Comparison of ENCODE assay signal across 18 cellular contexts in genomic region chr2:241096979-241097378, GRCh38. TPM values are rescaled to one million over a fixed set of nuclear protein-coding genes. Genes with fewer than 3 reads are reported as not detected.
DNase-seq lines count a peak whose midpoint lies in the region; ATAC-seq and TF ChIP-seq lines count a peak whose summit lies in the region.
"Had no signal": no experiment of that assay in that cellular context is flagged by ENCODE, and none has a peak within 500 bp of the region (broad histone marks: within the 10 kb centered on the region; RNA-seq: fewer than 3 reads in every experiment).

No MANE protein-coding gene starts in this region.

- peaks cover 68% of the 10 kb centered on the region for H3K36me3 ChIP-seq in CD4-positive, CD25-positive, alpha-beta regulatory T cell (ENCODE audit: control insufficient read depth, insufficient read depth, low read length)

- peak overlapping the region in 2 of 3 donors; percentile 20 to 85 for H3K27ac Mint-ChIP-seq in CD4-positive, CD25-positive, alpha-beta regulatory T cell
- H3K27ac Mint-ChIP-seq in activated CD4-positive, alpha-beta memory T cell treated with anti-CD3 and anti-CD28 coated beads for 36 hours = peak overlapping the region; percentile 89
- H3K27ac Mint-ChIP-seq in MCF 10A (ENCODE audit: low read depth, unreplicated experiment) = no peak overlapping the region

- H3K4me1 ChIP-seq in CD4-positive, CD25-positive, alpha-beta regulatory T cell (ENCODE audit: control insufficient read depth, insufficient read depth, low read length, poor library complexity, severe bottlenecking) = peaks cover 70% of the 10 kb centered on the region

- peaks cover 44 to 79% (median 52%) of the 10 kb centered on the region in 4 donors for H3K4me1 Mint-ChIP-seq in CD4-positive, CD25-positive, alpha-beta regulatory T cell
- peaks cover 72% of the 10 kb centered on the region for H3K4me1 Mint-ChIP-seq in activated CD4-positive, alpha-beta memory T cell treated with anti-CD3 and anti-CD28 coated beads for 36 hours (ENCODE audit: low read depth)
- peaks cover 12% of the 10 kb centered on the region for H3K4me1 Mint-ChIP-seq in MCF 10A (ENCODE audit: insufficient read depth, unreplicated experiment)

- no peak for ATAC-seq in CD4-positive, CD25-positive, alpha-beta regulatory T cell (ENCODE audit: low read depth in 2 of 2)
- peak; percentile 47 for ATAC-seq in HG02610 (IDR thresholded peaks at IDR 0.05; ENCODE audit: unreplicated experiment)
- ATAC-seq: left colon had no signal

- H3K36me3 Mint-ChIP-seq in CD4-positive, CD25-positive, alpha-beta regulatory T cell = peaks cover 49% of the 10 kb centered on the region
- peaks cover 57% of the 10 kb centered on the region for H3K36me3 Mint-ChIP-seq in activated CD4-positive, alpha-beta memory T cell treated with anti-CD3 and anti-CD28 coated beads for 36 hours
- H3K36me3 Mint-ChIP-seq in MCF 10A (ENCODE audit: insufficient read depth, unreplicated experiment) = peaks cover 56% of the 10 kb centered on the region

- H3K27ac ChIP-seq in CD4-positive, CD25-positive, alpha-beta regulatory T cell (ENCODE audit: insufficient read depth, low read length, poor library complexity, severe bottlenecking) = peak overlapping the region; percentile 73
- H3K27ac ChIP-seq: BLaER1, GM23248, right atrium auricular region had no signal

- peak overlapping the region in 3 of 4 donors; percentile 32 to 97 (median 77) for H3K4me3 Mint-ChIP-seq in CD4-positive, CD25-positive, alpha-beta regulatory T cell
- peak overlapping the region; percentile 17 for H3K4me3 Mint-ChIP-seq in activated CD4-positive, alpha-beta memory T cell treated with anti-CD3 and anti-CD28 coated beads for 36 hours
- no peak overlapping the region for H3K4me3 Mint-ChIP-seq in MCF 10A (ENCODE audit: unreplicated experiment)

- no peaks in the 10 kb centered on the region for H3K9me3 ChIP-seq in CD4-positive, CD25-positive, alpha-beta regulatory T cell (ENCODE audit: control insufficient read depth in 2 of 2, low read length in 2 of 2)
- H3K9me3 ChIP-seq: BLaER1, right atrium auricular region had no signal

- no peaks in the 10 kb centered on the region for H3K27me3 ChIP-seq in CD4-positive, CD25-positive, alpha-beta regulatory T cell (ENCODE audit: control insufficient read depth, insufficient read depth, low read length)
- H3K27me3 ChIP-seq: BLaER1, right atrium auricular region had no signal

- no peak for DNase-seq in CD4-positive, CD25-positive, alpha-beta regulatory T cell
- peak; percentile 42 for DNase-seq in GM13977 (ENCODE audit: low spot score)
- peak; percentile 50 for DNase-seq in activated CD4-positive, alpha-beta memory T cell treated with anti-CD3 and anti-CD28 coated beads for 36 hours
- no peak for DNase-seq in MCF 10A (ENCODE audit: unreplicated experiment)
- no peak for DNase-seq in midbrain (lab: John Stamatoyannopoulos, UW)
- DNase-seq in Ammon's horn (ENCODE audit: low spot score) = no peak
- DNase-seq in inferior parietal cortex (ENCODE audit: extremely low spot score) = no peak
- DNase-seq: erythroblast; GM23248; head of caudate nucleus; left colon; naive B cell; NCI-H2227 treated with DMSO at 0.1 percent for 48 hours; stimulated activated CD4-positive, alpha-beta T cell treated with anti-CD3 and anti-CD28 coated beads, Interleukin-4, amount 100 ng/mL, for 4 hours; stimulated activated naive CD4-positive, alpha-beta T cell treated with Interleukin-2 at 50 U/mL for 16 hours had no signal

- in situ Hi-C loops in GM13977 (cut with MboI; ENCODE audit: low pct_unique_long_range_greater_than_20kb, low sequenced_read_pairs, unreplicated experiment) = no loop called here

- peak overlapping the region; percentile 55 for H3K4me3 ChIP-seq in CD4-positive, CD25-positive, alpha-beta regulatory T cell (ENCODE audit: low read depth, low read length)
- H3K4me3 ChIP-seq: BLaER1, GM23248, right atrium auricular region had no signal

- CTCF ChIA-PET in activated CD4-positive, alpha-beta memory T cell treated with anti-CD3 and anti-CD28 coated beads for 36 hours (lab: Charles Lee) = no interaction called here
- CTCF ChIA-PET in MCF 10A (lab: Yijun Ruan, JAX) = interaction anchor here (0.6 kb wide), 1 partner anchor 19 kb away, joined by 3 read pairs; no protein-coding TSS in a partner anchor

- H3K27me3 Mint-ChIP-seq in CD4-positive, CD25-positive, alpha-beta regulatory T cell = peaks cover 4% of the 10 kb centered on the region
- no peaks in the 10 kb centered on the region for H3K27me3 Mint-ChIP-seq in activated CD4-positive, alpha-beta memory T cell treated with anti-CD3 and anti-CD28 coated beads for 36 hours
- H3K27me3 Mint-ChIP-seq in MCF 10A (ENCODE audit: insufficient read depth, unreplicated experiment) = no peaks in the 10 kb centered on the region
- H3K27me3 Mint-ChIP-seq: naive B cell had no signal

- BruUV-seq in MCF 10A (replicated peaks; lab: Mats Ljungman, UMichigan) = no TSS peak

- peaks cover 0 to 2% (median 0%) of the 10 kb centered on the region in 7 donors for H3K9me3 Mint-ChIP-seq in CD4-positive, CD25-positive, alpha-beta regulatory T cell
- no peaks in the 10 kb centered on the region for H3K9me3 Mint-ChIP-seq in activated CD4-positive, alpha-beta memory T cell treated with anti-CD3 and anti-CD28 coated beads for 36 hours
- no peaks in the 10 kb centered on the region for H3K9me3 Mint-ChIP-seq in MCF 10A (ENCODE audit: unreplicated experiment)
- H3K9me3 Mint-ChIP-seq: naive B cell had no signal

- TF ChIP-seq CTCF in GM13977 (IDR thresholded peaks at IDR 0.05; ENCODE audit: extremely low read depth, insufficient read depth, missing control alignments) (no peak), MCF 10A (IDR thresholded peaks at IDR 0.05; ENCODE audit: unreplicated experiment) (no peak)

- POLR2A ChIA-PET in activated CD4-positive, alpha-beta memory T cell treated with anti-CD3 and anti-CD28 coated beads for 36 hours (lab: Charles Lee) = no interaction called here
- POLR2A ChIA-PET in MCF 10A (lab: Yijun Ruan, JAX) = interaction anchor here (1.3 to 1.4 kb wide), 2 partner anchors 12 to 38 kb away, joined by 3 to 5 read pairs; no protein-coding TSS in a partner anchor

- intact Hi-C loops in activated CD4-positive, alpha-beta memory T cell treated with anti-CD3 and anti-CD28 coated beads for 36 hours (cut with micrococcal nuclease) = loop anchor here (10.0 kb wide), 1 partner anchor 218 kb away; the partner anchor contains the start of genes HDLBP and SEPTIN2
- intact Hi-C loops in MCF 10A (cut with micrococcal nuclease) = no loop called here

RNA-seq across cellular contexts. Expression of gene MTERF4, which starts 5.1 kb away (rescaled TPM):
- total RNA-seq in CD4-positive, CD25-positive, alpha-beta regulatory T cell = 105 TPM
- polyA plus RNA-seq in CD4-positive, CD25-positive, alpha-beta regulatory T cell = 10 to 100 TPM; 50.0 to 75.7 (median 62.2) TPM
- 10 to 100 TPM; 43.9 to 46.0 TPM for total RNA-seq in activated CD4-positive, alpha-beta memory T cell treated with anti-CD3 and anti-CD28 coated beads for 36 hours
- total RNA-seq in MCF 10A (2022) = 29.9 and 34.3 TPM in 2 replicates

RNA-seq across cellular contexts. Expression of gene PASK, which starts 52.3 kb away (rescaled TPM):
- 160 TPM for total RNA-seq in CD4-positive, CD25-positive, alpha-beta regulatory T cell
- polyA plus RNA-seq in CD4-positive, CD25-positive, alpha-beta regulatory T cell = 10 to 100 TPM; 15.9 to 38.3 (median 21.7) TPM
- 100 to 1,000 TPM in 1 of 2 experiments, 10 to 100 TPM in 1; 86.1 to 100 TPM for total RNA-seq in activated CD4-positive, alpha-beta memory T cell treated with anti-CD3 and anti-CD28 coated beads for 36 hours
- 9.0 and 19.4 TPM in 2 replicates for total RNA-seq in MCF 10A (2022)

RNA-seq across cellular contexts. Expression of gene PPP1R7, which starts 53.3 kb away (rescaled TPM):
- 68.0 TPM for total RNA-seq in CD4-positive, CD25-positive, alpha-beta regulatory T cell
- 100 to 1,000 TPM in 3 of 4 donors, 10 to 100 TPM in 1; 90.5 to 150 (median 108) TPM for polyA plus RNA-seq in CD4-positive, CD25-positive, alpha-beta regulatory T cell
- total RNA-seq in activated CD4-positive, alpha-beta memory T cell treated with anti-CD3 and anti-CD28 coated beads for 36 hours = 100 to 1,000 TPM; 123 to 132 TPM
- total RNA-seq in MCF 10A (2022) = 38.9 and 43.9 TPM in 2 replicates

Comparison
In these comparisons a context has a peak if more than half of its experiments do, and no peak if none do; other contexts are left out.
1. DNase-seq: peak in GM13977 (single experiment) and activated CD4-positive, alpha-beta memory T cell treated with anti-CD3 and anti-CD28 coated beads for 36 hours (single experiment); none in CD4-positive, CD25-positive, alpha-beta regulatory T cell (0 of 3), MCF 10A (single experiment), midbrain (single experiment), Ammon's horn (single experiment) and inferior parietal cortex (single experiment).